Comparison of ENCODE assay signal across 25 cellular contexts in genomic region chr17:59097876-59098275, GRCh38.
"Had no signal": no experiment of that assay in that cellular context is flagged by ENCODE, and none has a peak within 500 bp of the region (broad histone marks: within the 10 kb centered on the region; RNA-seq: fewer than 3 reads in every experiment).

No MANE protein-coding gene starts in this region.

- H3K9me3 ChIP-seq: SJSA1 had no signal

- H3K4me3 ChIP-seq: SJSA1, SK-N-MC had no signal

- H3K4me3 Mint-ChIP-seq: IgD-negative memory B cell had no signal

- H3K27me3 ChIP-seq: SJSA1 had no signal

- H3K27ac ChIP-seq: HL-60, SJSA1, SK-N-MC had no signal

- H3K9me3 Mint-ChIP-seq: IgD-negative memory B cell had no signal

- H3K27me3 Mint-ChIP-seq: IgD-negative memory B cell had no signal

- FAIRE-seq: HTR-8/SVneo, RCC 7860 had no signal

- DNase-seq: KBM-7, MV-4-11, NCI-H1048, NCI-H1105, NCI-H1417, NCI-H1436 treated with DMSO at 0.1 percent for 48 hours, NCI-H1694, NCI-H187 treated with DMSO at 0.1 percent for 48 hours, NCI-H2081, NCI-H2107, NCI-H226, NCI-H446, NCI-H510A, NCI-H524 treated with DMSO at 0.1 percent for 48 hours, NCI-H69, NCI-H774, Right ventricle myocardium superior, RPMI8226, SIG-M5 had no signal
